ENCODE assay signal across 19 cellular contexts in the genomic region with DNA sequence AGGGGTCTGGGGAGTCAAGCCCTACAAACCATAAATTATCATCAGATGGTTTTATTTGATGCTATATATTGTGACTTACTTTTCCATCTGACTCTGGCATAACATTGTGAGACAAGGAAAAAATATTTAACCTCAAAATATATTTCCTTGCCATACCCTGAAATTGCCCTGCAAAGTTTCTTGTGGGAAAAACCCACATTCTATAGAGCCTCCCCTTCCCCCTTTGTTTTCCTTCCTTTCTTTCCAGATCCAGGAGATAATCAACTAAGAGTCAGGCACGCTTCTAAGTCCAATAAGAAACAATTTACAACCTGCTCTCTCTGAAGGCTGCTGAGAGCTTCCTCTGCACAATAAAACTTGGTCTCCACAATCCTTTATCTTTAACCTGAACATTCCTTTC.
"Had no signal": no experiment of that assay in that cellular context is flagged by ENCODE, and none has a peak within 500 bp of the region (broad histone marks: within the 10 kb centered on the region; RNA-seq: fewer than 3 reads in every experiment).

No MANE protein-coding gene starts in this region.

- H3K27me3 ChIP-seq: esophagus squamous epithelium, ovary, upper lobe of left lung, uterus had no signal

- H3K4me3 Mint-ChIP-seq: naive B cell, neural crest cell had no signal

- H3K4me3 ChIP-seq: esophagus squamous epithelium, left ventricle myocardium inferior, lung, ovary, upper lobe of left lung, uterus had no signal

- DNase-seq: cortex of kidney; effector memory CD4-positive, alpha-beta T cell; esophagus squamous epithelium; foreskin fibroblast; kidney; left cardiac atrium; left ventricle myocardium inferior; mesenchymal stem cell; naive B cell; ovary; right cardiac atrium; small intestine; stimulated activated CD4-positive, alpha-beta T cell treated with anti-CD3 and anti-CD28 coated beads, Interleukin-12 subunit alpha, Interleukin-12 subunit beta, amount 100 ng/mL, for 4 hours; stimulated activated naive CD4-positive, alpha-beta T cell; upper lobe of left lung; uterus had no signal

- H3K27ac ChIP-seq: esophagus squamous epithelium, left ventricle myocardium inferior, ovary, upper lobe of left lung, uterus had no signal

- H3K36me3 ChIP-seq: esophagus squamous epithelium, left ventricle myocardium inferior, ovary, upper lobe of left lung, uterus had no signal

- FAIRE-seq: endometrium, kidney, small intestine had no signal

- H3K27ac Mint-ChIP-seq: naive B cell had no signal

- H3K4me1 Mint-ChIP-seq: naive B cell, neural crest cell had no signal

- H3K9me3 Mint-ChIP-seq: naive B cell, neural crest cell had no signal

- H3K9me3 ChIP-seq: esophagus squamous epithelium, left ventricle myocardium inferior, ovary, upper lobe of left lung, uterus had no signal

- H3K36me3 Mint-ChIP-seq: naive B cell had no signal

- H3K4me1 ChIP-seq: uterus had no signal
